ENCODE assay signal across 12 cellular contexts in the genomic region with DNA sequence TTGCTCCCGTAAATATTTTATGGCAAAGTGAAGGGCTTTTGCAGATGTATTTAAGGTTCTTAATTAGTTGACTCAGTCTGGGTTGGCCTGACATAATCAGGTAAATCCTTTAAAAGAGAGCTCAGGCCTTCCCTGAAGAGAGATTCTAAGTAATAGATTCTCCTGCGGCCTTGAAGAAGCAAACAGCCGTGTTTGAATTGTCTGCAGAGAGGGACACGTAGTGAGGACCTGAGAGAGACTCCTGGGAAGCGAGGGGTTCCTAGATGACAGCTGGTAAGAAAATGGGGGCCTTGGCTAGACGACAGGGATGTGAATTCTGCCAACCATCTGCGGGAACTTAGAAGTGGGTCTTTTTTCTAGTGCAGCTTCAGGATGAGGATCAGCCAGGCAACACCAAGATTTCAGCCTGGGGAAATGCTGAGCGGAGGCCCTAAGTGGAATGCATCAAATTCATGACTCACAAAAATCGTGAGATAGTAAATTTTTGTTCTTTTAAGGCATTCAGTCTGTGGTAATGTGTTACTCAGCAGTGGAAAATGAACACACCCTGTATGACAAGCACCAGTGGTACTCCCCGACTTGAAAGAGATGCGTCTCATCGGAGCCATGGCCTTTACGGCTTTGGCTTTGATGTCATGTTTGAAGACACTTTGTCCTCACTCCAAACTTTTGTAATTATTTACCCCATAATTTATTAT.
DNase-seq lines count a peak whose midpoint lies in the region; FAIRE-seq and TF ChIP-seq lines count a peak whose summit lies in the region.
"Had no signal": no experiment of that assay in that cellular context is flagged by ENCODE, and none has a peak within 500 bp of the region (broad histone marks: within the 10 kb centered on the region; RNA-seq: fewer than 3 reads in every experiment).

No MANE protein-coding gene starts in this region.

- H3K27me3 ChIP-seq in SJSA1 (replicated peaks) (no peaks in the 10 kb centered on the region), skeletal muscle satellite cell (ENCODE audit: control insufficient read depth, insufficient read depth, low read length) (no peaks in the 10 kb centered on the region)

- H3K9me3 ChIP-seq in SJSA1 (replicated peaks), result no peaks in the 10 kb centered on the region
- no peaks in the 10 kb centered on the region for H3K9me3 ChIP-seq in skeletal muscle satellite cell (replicated peaks; ENCODE audit: low read length)

- H3K4me2 ChIP-seq in skeletal muscle satellite cell (ENCODE audit: low read length), result peak overlapping the region; percentile 70

- no peak for FAIRE-seq in H54 (lab: Jason Lieb, UNC)

- peaks cover 36% of the 10 kb centered on the region for H3K4me1 ChIP-seq in SJSA1 (replicated peaks)
- H3K4me1 ChIP-seq in skeletal muscle satellite cell (ENCODE audit: control insufficient read depth, insufficient read depth, low read length), result peaks cover 43% of the 10 kb centered on the region

- no peak for TF ChIP-seq POLR2A in H54 (IDR thresholded peaks at IDR 0.05; ENCODE audit: low read depth, low read length)

- H3K27ac ChIP-seq in SJSA1, result peak overlapping the region; percentile 97
- H3K27ac ChIP-seq: SK-N-MC had no signal

- H3K9ac ChIP-seq in skeletal muscle satellite cell (ENCODE audit: low read depth, low read length), result peak overlapping the region; percentile 84

- DNase-seq in H54 (ENCODE audit: insufficient read length, low spot score) (peak; percentile 7), SJSA1 (ENCODE audit: low read depth in 1 of 2, low spot score in 2 of 2) (peak; percentile 87 to 91), fibroblast of the conjunctiva (ENCODE audit: low read depth) (peak; percentile 87), GDM1 (lab: John Stamatoyannopoulos, UW) (no peak), hippocampal formation (lab: John Stamatoyannopoulos, UW) (no peak), NCI-H2171 treated with DMSO at 0.1 percent for 48 hours (lab: John Stamatoyannopoulos, UW) (no peak)
- no peak for DNase-seq in activated naive CD4-positive, alpha-beta T cell (lab: John Stamatoyannopoulos, UW)
- DNase-seq: activated CD4-positive, alpha-beta memory T cell treated with anti-CD3 and anti-CD28 coated beads, Interleukin-2, amount 10 ng/mL, durations not matched to agents 7 days and 5 days; naive thymus-derived CD4-positive, alpha-beta T cell; substantia nigra had no signal

- H3K4me3 ChIP-seq in SJSA1 (no peak overlapping the region), skeletal muscle satellite cell (ENCODE audit: low read length) (peak overlapping the region; percentile 39)
- H3K4me3 ChIP-seq: SK-N-MC had no signal

- H3K36me3 ChIP-seq in SJSA1 (no peaks in the 10 kb centered on the region), skeletal muscle satellite cell (ENCODE audit: insufficient read depth, low read length) (no peaks in the 10 kb centered on the region)

Comparison
In these comparisons a context has a peak if more than half of its experiments do, and no peak if none do; other contexts are left out.
1. DNase-seq: peak in H54 (single experiment), SJSA1 (2 of 2) and fibroblast of the conjunctiva (single experiment); none in GDM1 (single experiment), hippocampal formation (0 of 2), NCI-H2171 treated with DMSO at 0.1 percent for 48 hours (single experiment) and activated naive CD4-positive, alpha-beta T cell (0 of 4).